In genomic region chr9:136204838-136205706, GRCh38 we compare ENCODE assay signal across 10 cellular contexts. TPM values are rescaled to one million over a fixed set of nuclear protein-coding genes. Genes with fewer than 3 reads are reported as not detected.
DNase-seq lines count a peak whose midpoint lies in the region; ATAC-seq, FAIRE-seq and TF ChIP-seq lines count a peak whose summit lies in the region.
"Had no signal": no experiment of that assay in that cellular context is flagged by ENCODE, and none has a peak within 500 bp of the region (broad histone marks: within the 10 kb centered on the region; RNA-seq: fewer than 3 reads in every experiment).

TSS of gene LHX3 (minus strand) at chr9:136205128. CDS start at chr9:136205012, 116 bp downstream.

- no peaks in the 10 kb centered on the region for H3K9me3 Mint-ChIP-seq in activated CD8-positive, alpha-beta T cell treated with anti-CD3 and anti-CD28 coated beads for 36 hours

- H3K36me3 Mint-ChIP-seq in activated CD8-positive, alpha-beta T cell treated with anti-CD3 and anti-CD28 coated beads for 36 hours (ENCODE audit: low read depth), result peaks cover 7% of the 10 kb centered on the region

- H3K4me1 Mint-ChIP-seq in activated CD8-positive, alpha-beta T cell treated with anti-CD3 and anti-CD28 coated beads for 36 hours (ENCODE audit: low read depth), result no peaks in the 10 kb centered on the region

- FAIRE-seq in urothelium cell line (lab: Jason Lieb, UNC), result no peak
- FAIRE-seq in small intestine (lab: Jason Lieb, UNC), result no peak

- peaks cover 67% of the 10 kb centered on the region for H3K27me3 ChIP-seq in cardiac muscle cell
- peaks cover 10 to 47% of the 10 kb centered on the region in 2 donors for H3K27me3 ChIP-seq in right atrium auricular region
- peaks cover 25 to 33% of the 10 kb centered on the region in 2 donors for H3K27me3 ChIP-seq in small intestine (ENCODE audit: control insufficient read depth in 2 of 2, insufficient read depth in 2 of 2, low read length in 2 of 2)

- H3K27ac ChIP-seq in cardiac muscle cell, result no peak within 1 kb of the TSS
- H3K27ac ChIP-seq in right atrium auricular region, result no peak within 1 kb of the TSS
- H3K27ac ChIP-seq in small intestine (ENCODE audit: low read depth in 1 of 2, low read length in 1 of 2), result no peak within 1 kb of the TSS

- no peak within 1 kb of the TSS for H3K4me3 ChIP-seq in cardiac muscle cell
- no peak within 1 kb of the TSS for H3K4me3 ChIP-seq in right atrium auricular region
- H3K4me3 ChIP-seq in small intestine (ENCODE audit: low read depth in 1 of 2, low read length in 2 of 2), result no peak within 1 kb of the TSS

- H3K9me3 ChIP-seq in cardiac muscle cell (ENCODE audit: low read depth) (no peaks in the 10 kb centered on the region), right atrium auricular region (no peaks in the 10 kb centered on the region), small intestine (ENCODE audit: control insufficient read depth, low read depth) (no peaks in the 10 kb centered on the region)

- TF ChIP-seq CTCF in cardiac muscle cell (IDR thresholded peaks at IDR 0.05; ENCODE audit: low read depth, low read length) (no peak), right atrium auricular region (IDR thresholded peaks at IDR 0.05) (no peak)
- no peak for TF ChIP-seq CTCF in activated CD8-positive, alpha-beta T cell treated with anti-CD3 and anti-CD28 coated beads for 36 hours (IDR thresholded peaks at IDR 0.05)

- no peak within 1 kb of the TSS for H3K27ac Mint-ChIP-seq in activated CD8-positive, alpha-beta T cell treated with anti-CD3 and anti-CD28 coated beads for 36 hours

- peak; percentile 20 to 90 for DNase-seq in cardiac muscle cell (ENCODE audit: low read depth in 1 of 2, low spot score in 1 of 2)
- no peak for DNase-seq in right atrium auricular region (ENCODE audit: low spot score)
- DNase-seq in activated CD8-positive, alpha-beta T cell treated with anti-CD3 and anti-CD28 coated beads for 36 hours, result no peak
- DNase-seq in iPS-NIHi7 (ENCODE audit: extremely low spot score), result peak; percentile 90
- DNase-seq in urothelium cell line (ENCODE audit: low spot score), result peak; percentile 67
- no peak for DNase-seq in A172 (ENCODE audit: low spot score)
- DNase-seq in NCI-H187 (lab: John Stamatoyannopoulos, UW), result no peak
- DNase-seq in small intestine, result no peak
- DNase-seq: hippocampal formation had no signal

- ATAC-seq in activated CD8-positive, alpha-beta T cell treated with anti-CD3 and anti-CD28 coated beads for 36 hours, result peak; percentile 26

- H3K4me3 Mint-ChIP-seq in activated CD8-positive, alpha-beta T cell treated with anti-CD3 and anti-CD28 coated beads for 36 hours, result no peak within 1 kb of the TSS

- peaks cover 27% of the 10 kb centered on the region for H3K27me3 Mint-ChIP-seq in activated CD8-positive, alpha-beta T cell treated with anti-CD3 and anti-CD28 coated beads for 36 hours

- POLR2A ChIA-PET in activated CD8-positive, alpha-beta T cell treated with anti-CD3 and anti-CD28 coated beads for 36 hours (lab: Charles Lee), result no interaction called here

- WGBS in small intestine, 3 donors, result 9 to 20% (median 18%) methylated on average over 52 to 70 of the region's 70 CpGs

- intact Hi-C loops in activated CD8-positive, alpha-beta T cell treated with anti-CD3 and anti-CD28 coated beads for 36 hours (cut with micrococcal nuclease), result no loop called here

- H3K36me3 ChIP-seq in cardiac muscle cell, result no peaks in the 10 kb centered on the region
- H3K36me3 ChIP-seq in right atrium auricular region, result peaks cover 6% of the 10 kb centered on the region
- peaks cover 3% of the 10 kb centered on the region in 2 donors for H3K36me3 ChIP-seq in small intestine (ENCODE audit: control insufficient read depth in 2 of 2, insufficient read depth in 2 of 2, low read length in 2 of 2)

- CTCF ChIA-PET in activated CD8-positive, alpha-beta T cell treated with anti-CD3 and anti-CD28 coated beads for 36 hours (lab: Charles Lee), result no interaction called here

- H3K4me1 ChIP-seq in cardiac muscle cell (ENCODE audit: low read depth) (no peaks in the 10 kb centered on the region), right atrium auricular region (peaks cover 0 to 4% of the 10 kb centered on the region in 2 donors), small intestine (ENCODE audit: control insufficient read depth in 2 of 2, insufficient read depth in 1 of 2, low read depth in 1 of 2, low read length in 1 of 2) (no peaks in the 10 kb centered on the region)

RNA-seq across cellular contexts. Expression of gene LHX3, which starts in this region (rescaled TPM):
- total RNA-seq in cardiac muscle cell, result not detected in 2 replicates
- not detected in 2 replicates for polyA plus RNA-seq in cardiac muscle cell
- total RNA-seq in right atrium auricular region, result under 1 TPM in 1 of 2 donors, not detected in 1; 0.16 TPM
- not detected for total RNA-seq in activated CD8-positive, alpha-beta T cell treated with anti-CD3 and anti-CD28 coated beads for 36 hours
- not detected in 2 replicates for total RNA-seq in A172 (2014; rRNA removed; shearing (Covaris generic))
- polyA plus RNA-seq in small intestine, result not detected
- total RNA-seq: pulmonary artery endothelial cell had no signal

Comparison
In these comparisons a context has a peak if more than half of its experiments do, and no peak if none do; other contexts are left out.
1. Peak in DNase-seq in cardiac muscle cell; RNA of the gene not detected or under 1 TPM.
2. Peak in ATAC-seq in activated CD8-positive, alpha-beta T cell treated with anti-CD3 and anti-CD28 coated beads for 36 hours; RNA of the gene not detected or under 1 TPM.
3. DNase-seq: peak in iPS-NIHi7 (single experiment) and urothelium cell line (single experiment); none in right atrium auricular region (single experiment), activated CD8-positive, alpha-beta T cell treated with anti-CD3 and anti-CD28 coated beads for 36 hours (single experiment), A172 (single experiment), NCI-H187 (0 of 2) and small intestine (single experiment).